In genomic region chr10:89524279-89524678, GRCh38 we compare ENCODE assay signal across 15 cellular contexts. TPM values are rescaled to one million over a fixed set of nuclear protein-coding genes. Genes with fewer than 3 reads are reported as not detected.
DNase-seq lines count a peak whose midpoint lies in the region; ATAC-seq and TF ChIP-seq lines count a peak whose summit lies in the region.
"Had no signal": no experiment of that assay in that cellular context is flagged by ENCODE, and none has a peak within 500 bp of the region (broad histone marks: within the 10 kb centered on the region; RNA-seq: fewer than 3 reads in every experiment).

No MANE protein-coding gene starts in this region.

- H3K79me2 ChIP-seq in H9 (ENCODE audit: insufficient read depth, low read length), result no peaks in the 10 kb centered on the region

- no peak overlapping the region for H2BK20ac ChIP-seq in H9 (ENCODE audit: low read depth, low read length, poor library complexity, severe bottlenecking)

- WGBS in H9 (ENCODE audit: extremely low coverage, insufficient read length, low lambda C conversion rate), result no CpG with 5 or more reads among the region's 7 CpGs
- 69 to 76% methylated on average over 7 of the region's 7 CpGs for WGBS in body of pancreas, 2 donors

- H3K14ac ChIP-seq in H9 (ENCODE audit: insufficient read depth, low read length), result no peak overlapping the region

- H3K23me2 ChIP-seq in H9 (ENCODE audit: insufficient read length, low read depth, low read length, poor library complexity, severe bottlenecking), result no peaks in the 10 kb centered on the region

- no peaks in the 10 kb centered on the region for H3K9me3 ChIP-seq in H9 (ENCODE audit: control insufficient read depth, low read depth, low read length)
- H3K9me3 ChIP-seq in HEK293 (ENCODE audit: control insufficient read depth, insufficient read depth, low read depth, low read length), result no peaks in the 10 kb centered on the region
- H3K9me3 ChIP-seq in body of pancreas, result no peaks in the 10 kb centered on the region

- H2BK120ac ChIP-seq in H9 (ENCODE audit: low read depth, low read length, poor library complexity, severe bottlenecking), result no peak overlapping the region

- H4K8ac ChIP-seq in H9 (replicated peaks; ENCODE audit: insufficient read length, low read depth, low read length), result no peak overlapping the region

- no peak overlapping the region for H4K91ac ChIP-seq in H9 (ENCODE audit: insufficient read length, low read depth, low read length)

- intact Hi-C loops in body of pancreas (cut with DNase I), result no loop called here

- no peak overlapping the region for H3K23ac ChIP-seq in H9 (ENCODE audit: insufficient read length, low read depth, low read length)

- H3K36me3 Mint-ChIP-seq in H9 (ENCODE audit: insufficient read depth in 1 of 3, low read depth in 3 of 3), result no peaks in the 10 kb centered on the region
- H3K36me3 Mint-ChIP-seq: CD4-positive, alpha-beta memory T cell had no signal

- no peak overlapping the region for H4K5ac ChIP-seq in H9 (ENCODE audit: insufficient read length, low read depth, low read length)

- no peaks in the 10 kb centered on the region for H3K4me1 Mint-ChIP-seq in H9
- H3K4me1 Mint-ChIP-seq: CD4-positive, alpha-beta memory T cell had no signal

- no peak overlapping the region for H2BK12ac ChIP-seq in H9 (ENCODE audit: insufficient read length, low read depth, low read length)

- TF ChIP-seq CTCF in H9 (conservative IDR thresholded peaks at IDR 0.05) (no peak), HEK293 (tag by site-specific recombination; IDR thresholded peaks at IDR 0.05) (no peak), body of pancreas (IDR thresholded peaks at IDR 0.05) (no peak)

- no peak for ATAC-seq in body of pancreas
- ATAC-seq: HCT116 had no signal

- H3K79me1 ChIP-seq in H9 (ENCODE audit: insufficient read depth, low read depth, low read length, poor library complexity, severe bottlenecking), result no peaks in the 10 kb centered on the region

- no peaks in the 10 kb centered on the region for H3K9me3 Mint-ChIP-seq in H9
- H3K9me3 Mint-ChIP-seq: CD4-positive, alpha-beta memory T cell; HFFc6 had no signal

- peak overlapping the region; percentile 30 for H3K18ac ChIP-seq in H9 (ENCODE audit: insufficient read length, low read depth, low read length)

- H3K36me3 ChIP-seq in HEK293 (ENCODE audit: control insufficient read depth in 2 of 2, insufficient read depth in 1 of 2, low read length in 2 of 2) (no peaks in the 10 kb centered on the region), body of pancreas (replicated peaks in 1 of 2; ENCODE audit: insufficient read depth in 1 of 2, low read depth in 2 of 2) (no peaks in the 10 kb centered on the region), H7 (replicated peaks; ENCODE audit: control insufficient read depth, insufficient read depth, low read length) (no peaks in the 10 kb centered on the region)

- H3T11ph ChIP-seq in H9 (ENCODE audit: low read length), result no peak overlapping the region

- no peak overlapping the region for H2BK15ac ChIP-seq in H9 (ENCODE audit: low read depth, low read length)

- no peak overlapping the region for H2AFZ ChIP-seq in H9 (ENCODE audit: low read length)

- H3K27ac ChIP-seq in H9 (ENCODE audit: insufficient read length, low read depth, low read length) (no peak overlapping the region), HEK293 (ENCODE audit: extremely low read depth, low read depth, low read length) (no peak overlapping the region), body of pancreas (peak overlapping the region; percentile 12 to 96 (median 90))

- H3K27me3 ChIP-seq in H9 (ENCODE audit: insufficient read depth, low read length) (no peaks in the 10 kb centered on the region), body of pancreas (no peaks in the 10 kb centered on the region), H7 (ENCODE audit: control insufficient read depth, insufficient read depth, low read length) (no peaks in the 10 kb centered on the region)

- no peaks in the 10 kb centered on the region for H4K20me1 ChIP-seq in H9 (ENCODE audit: control insufficient read depth, insufficient read depth, insufficient read length)

- DNase-seq in H9 (no peak), body of pancreas (no peak), DMS53 treated with DMSO at 0.1 percent for 48 hours (lab: John Stamatoyannopoulos, UW; ENCODE audit: unreplicated experiment) (no peak), H7 (no peak), globus pallidus (ENCODE audit: low spot score) (no peak)
- DNase-seq: C1 segment of cervical spinal cord; Calu3; CD4-positive, alpha-beta memory T cell; COR-L47; DMS53; DND-41; GOT3; HFFc6 had no signal

- H3K27ac Mint-ChIP-seq in H9, result no peak overlapping the region
- H3K27ac Mint-ChIP-seq: CD4-positive, alpha-beta memory T cell; HFFc6 had no signal

- H3K4me3 ChIP-seq in HEK293 (ENCODE audit: low read depth, low read length) (no peak overlapping the region), body of pancreas (no peak overlapping the region), H7 (ENCODE audit: insufficient read depth, low read depth, low read length) (no peak overlapping the region)

- CTCF ChIA-PET in HEK293 (lab: Yijun Ruan, JAX), result no interaction called here

- no peak overlapping the region for H3K56ac ChIP-seq in H9 (ENCODE audit: insufficient read length, low read depth, low read length)

- no peak overlapping the region for H3K9ac ChIP-seq in H9 (ENCODE audit: extremely low read depth, insufficient read length, low read length)

- H3K4me2 ChIP-seq in H9 (ENCODE audit: insufficient read depth, insufficient read length, low read length), result no peak overlapping the region

- TF ChIP-seq POLR2A in body of pancreas (IDR thresholded peaks at IDR 0.05), result no peak

- no peak overlapping the region for H2AK5ac ChIP-seq in H9 (ENCODE audit: insufficient read length, low read length)

- H3K27me3 Mint-ChIP-seq in H9 (ENCODE audit: low read depth), result peaks cover 2% of the 10 kb centered on the region; the same call in 1 of the 2 replicates

- POLR2A ChIA-PET in HEK293 (lab: Yijun Ruan, JAX), result no interaction called here

- no peaks in the 10 kb centered on the region for H3K4me1 ChIP-seq in H9 (ENCODE audit: insufficient read depth, low read length)
- H3K4me1 ChIP-seq in HEK293 (ENCODE audit: control insufficient read depth, insufficient read depth, low read length), result no peaks in the 10 kb centered on the region
- peaks cover 89% of the 10 kb centered on the region for H3K4me1 ChIP-seq in body of pancreas

- no peak overlapping the region for H2BK5ac ChIP-seq in H9 (ENCODE audit: insufficient read length, low read length)

- H3K4ac ChIP-seq in H9 (ENCODE audit: low read depth, low read length), result no peak overlapping the region

- no peak overlapping the region for H3K4me3 Mint-ChIP-seq in H9
- H3K4me3 Mint-ChIP-seq: HFFc6 had no signal

TF ChIP-seq in HEK293, 187 proteins besides CTCF, POLR2A, EP300 and RAD21:
- TF ChIP-seq ZNF202 (tag by site-specific recombination; IDR thresholded peaks at IDR 0.05; ENCODE audit: borderline replicate concordance) (no peak), SCRT1 (tag by site-specific recombination; IDR thresholded peaks at IDR 0.05; ENCODE audit: borderline replicate concordance) (0 out of 2 replicates have a peak, but pooled peaks have one; percentile 61), SCRT2 (tag by site-specific recombination; IDR thresholded peaks at IDR 0.05) (peak; percentile 92)
TF ChIP-seq in HEK293: peak in this region for 2.

RNA-seq across cellular contexts. Expression of gene SLC16A12, which starts 11.1 kb away (rescaled TPM):
- total RNA-seq in H9 (2021) (0.77 and 0.88 TPM in 2 replicates), body of pancreas (10 to 100 TPM; 19.5 to 26.7 TPM)
- 4.1 and 5.4 TPM in 2 replicates for total RNA-seq in H7 (2014; rRNA removed; shearing (Covaris generic))
- total RNA-seq: CD4-positive, alpha-beta memory T cell; HFFc6 had no signal

Comparison
In these comparisons a context has a peak if more than half of its experiments do, and no peak if none do; other contexts are left out.
1. H3K27ac ChIP-seq: peak in body of pancreas (4 of 4); none in H9 (single experiment) and HEK293 (single experiment).